In genomic region chr6:45644720-45645119, GRCh38 we compare ENCODE assay signal across 18 cellular contexts.
"Had no signal": no experiment of that assay in that cellular context is flagged by ENCODE, and none has a peak within 500 bp of the region (broad histone marks: within the 10 kb centered on the region; RNA-seq: fewer than 3 reads in every experiment).

No MANE protein-coding gene starts in this region.

- H3K36me3 ChIP-seq: gastrocnemius medialis, heart left ventricle, pancreas, sigmoid colon, spleen had no signal

- H3K36me3 Mint-ChIP-seq: mesothelial cell of epicardium had no signal

- DNase-seq: activated CD4-positive, alpha-beta T cell treated with anti-CD3 and anti-CD28 coated beads, Interleukin-2, amount 50 U/mL, for 1 hour; activated CD4-positive, CD25-positive, alpha-beta regulatory T cell; activated CD8-positive, alpha-beta memory T cell treated with anti-CD3 and anti-CD28 coated beads for 24 hours; activated effector memory CD4-positive, alpha-beta T cell treated with anti-CD3 and anti-CD28 coated beads, Interleukin-2, amount 50 U/mL, for 16 hours; amygdala; body of pancreas; erythroblast; gastrocnemius medialis; heart left ventricle; left colon; pancreas; sigmoid colon; spleen had no signal

- H3K4me1 ChIP-seq: body of pancreas, gastrocnemius medialis, pancreas had no signal

- H3K27ac Mint-ChIP-seq: activated naive CD4-positive, alpha-beta T cell treated with anti-CD3 and anti-CD28 coated beads, Interleukin-2, amount 50 U/mL, for 72 hours; mesothelial cell of epicardium; T-helper 2 cell treated with Interferon-gamma antibody and Interleukin-4, amounts not matched to agents 5 μg/mL and 100 μg/mL, for 36 hours had no signal

- H3K4me3 ChIP-seq: body of pancreas, gastrocnemius medialis, heart left ventricle, lung, pancreas, sigmoid colon, spleen had no signal

- H3K9me3 ChIP-seq: body of pancreas, gastrocnemius medialis, heart left ventricle, pancreas, sigmoid colon, spleen had no signal

- H3K4me1 Mint-ChIP-seq: neural crest cell had no signal

- H3K9me3 Mint-ChIP-seq: activated naive CD4-positive, alpha-beta T cell treated with anti-CD3 and anti-CD28 coated beads, Interleukin-2, amount 50 U/mL, for 72 hours; mesothelial cell of epicardium; neural crest cell; T-helper 2 cell treated with Interferon-gamma antibody and Interleukin-4, amounts not matched to agents 5 μg/mL and 100 μg/mL, for 36 hours had no signal

- H3K27me3 ChIP-seq: body of pancreas, gastrocnemius medialis, pancreas, sigmoid colon had no signal

- H3K4me3 Mint-ChIP-seq: mesothelial cell of epicardium; neural crest cell; T-helper 2 cell treated with Interferon-gamma antibody and Interleukin-4, amounts not matched to agents 5 μg/mL and 100 μg/mL, for 36 hours had no signal

- ATAC-seq: body of pancreas, gastrocnemius medialis, heart left ventricle, left colon, pancreas had no signal

- H3K27ac ChIP-seq: body of pancreas, gastrocnemius medialis, heart left ventricle, pancreas, sigmoid colon, spleen had no signal
